ENCODE assay signal across 13 cellular contexts in genomic region chr12:22729898-22730443, GRCh38.
DNase-seq lines count a peak whose midpoint lies in the region; ATAC-seq, FAIRE-seq and TF ChIP-seq lines count a peak whose summit lies in the region.
"Had no signal": no experiment of that assay in that cellular context is flagged by ENCODE, and none has a peak within 500 bp of the region (broad histone marks: within the 10 kb centered on the region; RNA-seq: fewer than 3 reads in every experiment).

No MANE protein-coding gene starts in this region.

- in situ Hi-C loops in HepG2 (cut with HindIII; ENCODE audit: extremely low pct_ligation_motif_present, low pct_unique_long_range_greater_than_20kb) = no loop called here

- DNase-seq in SK-N-SH = no peak
- DNase-seq in caudate nucleus (lab: John Stamatoyannopoulos, UW) = no peak
- no peak for DNase-seq in HepG2 (ENCODE audit: low spot score)
- no peak for DNase-seq in upper lobe of left lung
- no peak for DNase-seq in NCI-H2171 treated with DMSO at 0.1 percent for 48 hours (lab: John Stamatoyannopoulos, UW)
- DNase-seq: hippocampal formation; NCI-H1048; stimulated activated CD4-positive, alpha-beta T cell treated with anti-CD3 and anti-CD28 coated beads, Interleukin-12 subunit alpha, Interleukin-12 subunit beta, amount 100 ng/mL, for 4 hours had no signal

- no peaks in the 10 kb centered on the region for H3K79me2 ChIP-seq in SK-N-SH (ENCODE audit: insufficient read depth)
- H3K79me2 ChIP-seq in HepG2 (ENCODE audit: insufficient read depth, low read length) = no peaks in the 10 kb centered on the region

- ATAC-seq in SK-N-SH treated with all-trans-retinoic acid at 6 μM for 48 hours (no peak), HepG2 (no peak), upper lobe of left lung (ENCODE audit: low FRiP score in 2 of 2) (peak; percentile 26 to 88), HG03097 (IDR thresholded peaks at IDR 0.05; ENCODE audit: low FRiP score, unreplicated experiment) (no peak), GM19455 (IDR thresholded peaks at IDR 0.05; ENCODE audit: unreplicated experiment) (no peak)

- H3K27ac ChIP-seq in SK-N-SH (ENCODE audit: low read depth in 2 of 2, low read length in 1 of 2) = peak overlapping the region in 1 of 2 experiments; percentile 27; a peak in 2 of 4 replicates
- peak overlapping the region; percentile 4 for H3K27ac ChIP-seq in caudate nucleus (ENCODE audit: low read depth, low read length)
- H3K27ac ChIP-seq in HepG2 (ENCODE audit: extremely low read length, insufficient read depth, low read length) = no peak overlapping the region
- H3K27ac ChIP-seq in upper lobe of left lung = peak overlapping the region in 3 of 4 donors; percentile 40 to 67 (median 54)
- H3K27ac ChIP-seq: 22Rv1 had no signal

- TF ChIP-seq RAD21 in SK-N-SH (IDR thresholded peaks at IDR 0.05; ENCODE audit: low read length) (no peak), HepG2 (CRISPR knock-in tag; IDR thresholded peaks at IDR 0.05) (no peak)

- H3K4me2 ChIP-seq in SK-N-SH = no peak overlapping the region
- H3K4me2 ChIP-seq in HepG2 (ENCODE audit: low read depth, low read length) = peak overlapping the region; percentile 2; the same call in 1 of the 2 replicates

- no peak for TF ChIP-seq POLR2A in HepG2 (IDR thresholded peaks at IDR 0.05; ENCODE audit: insufficient read depth in 1 of 2, low read depth in 2 of 2, low read length in 2 of 2)
- TF ChIP-seq POLR2A in upper lobe of left lung (IDR thresholded peaks at IDR 0.05) = no peak

- no peaks in the 10 kb centered on the region for H3K9me2 ChIP-seq in SK-N-SH

- H4K20me1 ChIP-seq in SK-N-SH (ENCODE audit: insufficient read depth) (no peaks in the 10 kb centered on the region), HepG2 (ENCODE audit: insufficient read depth, low read length) (no peaks in the 10 kb centered on the region)

- WGBS in SK-N-SH (ENCODE audit: low lambda C conversion rate) = 60% methylated on average over 3 of the region's 3 CpGs
- WGBS in HepG2 (ENCODE audit: low lambda C conversion rate) = 20% methylated on average over 3 of the region's 3 CpGs
- 59 to 66% methylated on average over 3 of the region's 3 CpGs for WGBS in upper lobe of left lung, 2 donors

- POLR2A ChIA-PET in SK-N-SH (lab: Yijun Ruan, JAX) (no interaction called here), HepG2 (lab: Yijun Ruan, JAX) (no interaction called here)

- CTCF ChIA-PET in SK-N-SH (lab: Yijun Ruan, JAX) = no interaction called here
- CTCF ChIA-PET in HepG2 (lab: Yijun Ruan, JAX; ENCODE audit: low intra/inter-chr PET ratio, low total read pairs) = no interaction called here

- H3K9me3 ChIP-seq in SK-N-SH = no peaks in the 10 kb centered on the region
- H3K9me3 ChIP-seq in HepG2 (ENCODE audit: low read length) = no peaks in the 10 kb centered on the region
- no peaks in the 10 kb centered on the region for H3K9me3 ChIP-seq in upper lobe of left lung

- TF ChIP-seq EP300 in SK-N-SH (IDR thresholded peaks at IDR 0.05; ENCODE audit: borderline replicate concordance in 1 of 2, low read depth in 1 of 2, low read length in 1 of 2) = no peak
- TF ChIP-seq EP300 in HepG2 (IDR thresholded peaks at IDR 0.05; ENCODE audit: low read depth in 2 of 2, low read length in 2 of 2) = no peak
- TF ChIP-seq EP300 in HepG2 (CRISPR knock-in tag; IDR thresholded peaks at IDR 0.05; ENCODE audit: borderline replicate concordance) = no peak
- TF ChIP-seq EP300 in upper lobe of left lung (IDR thresholded peaks at IDR 0.05) = no peak

- intact Hi-C loops in HepG2 (cut with micrococcal nuclease; ENCODE audit: unreplicated experiment) = no loop called here

- no peaks in the 10 kb centered on the region for H3K4me1 ChIP-seq in SK-N-SH (ENCODE audit: control insufficient read depth in 1 of 2, insufficient read depth in 2 of 2, low read depth in 1 of 2, low read length in 1 of 2)
- no peaks in the 10 kb centered on the region for H3K4me1 ChIP-seq in HepG2 (ENCODE audit: insufficient read depth, low read length)
- peaks cover 0 to 8% (median 0%) of the 10 kb centered on the region in 4 donors for H3K4me1 ChIP-seq in upper lobe of left lung

- H3K27me3 ChIP-seq in SK-N-SH (ENCODE audit: insufficient read depth) = no peaks in the 10 kb centered on the region
- H3K27me3 ChIP-seq in HepG2 (ENCODE audit: control insufficient read depth in 1 of 2, insufficient read depth in 2 of 2, low read length in 2 of 2) = no peaks in the 10 kb centered on the region; a peak in 1 of 5 replicates
- H3K27me3 ChIP-seq in upper lobe of left lung = no peaks in the 10 kb centered on the region

- no peak for TF ChIP-seq CTCF in SK-N-SH (IDR thresholded peaks at IDR 0.05)
- no peak for TF ChIP-seq CTCF in HepG2 (CRISPR knock-in tag; IDR thresholded peaks at IDR 0.05)
- no peak for TF ChIP-seq CTCF in upper lobe of left lung (IDR thresholded peaks at IDR 0.05)

- H3K9ac ChIP-seq in SK-N-SH = no peak overlapping the region
- no peak overlapping the region for H3K9ac ChIP-seq in HepG2 (ENCODE audit: insufficient read depth, low read depth, low read length)

- BruUV-seq in HepG2 (replicated peaks; lab: Mats Ljungman, UMichigan) = no TSS peak

- H3K4me3 ChIP-seq in SK-N-SH (ENCODE audit: low read depth in 2 of 2, low read length in 1 of 2) (no peak overlapping the region), HepG2 (replicated peaks in 1 of 3; ENCODE audit: insufficient read depth in 1 of 3, low read depth in 2 of 3, low read length in 3 of 3) (no peak overlapping the region), upper lobe of left lung (no peak overlapping the region)

- no peak for FAIRE-seq in HepG2 (lab: Jason Lieb, UNC)
- FAIRE-seq: GM18507 had no signal

- H2AFZ ChIP-seq in SK-N-SH (ENCODE audit: low read depth) (peak overlapping the region; percentile 64), HepG2 (ENCODE audit: low read length) (no peak overlapping the region)

- no peaks in the 10 kb centered on the region for H3F3A ChIP-seq in SK-N-SH (replicated peaks; ENCODE audit: insufficient read depth)

- no peaks in the 10 kb centered on the region for H3K36me3 ChIP-seq in SK-N-SH (replicated peaks in 1 of 2; ENCODE audit: control insufficient read depth in 1 of 2, insufficient read depth in 2 of 2, low read length in 1 of 2)
- H3K36me3 ChIP-seq in HepG2 (replicated peaks in 1 of 2; ENCODE audit: control insufficient read depth in 1 of 2, insufficient read depth in 2 of 2, low read length in 2 of 2) = no peaks in the 10 kb centered on the region
- no peaks in the 10 kb centered on the region for H3K36me3 ChIP-seq in upper lobe of left lung

TF ChIP-seq in SK-N-SH, 30 proteins besides CTCF, POLR2A, EP300 and RAD21 (continues in another document):
- TF ChIP-seq GATA2 (CRISPR knock-in tag; IDR thresholded peaks at IDR 0.05) = no peak
- no peak for TF ChIP-seq ZBTB33 (IDR thresholded peaks at IDR 0.05; ENCODE audit: borderline replicate concordance, low read depth)
- no peak for TF ChIP-seq FOXM1 (IDR thresholded peaks at IDR 0.05; ENCODE audit: low read depth)

TF ChIP-seq in SK-N-SH treated with all-trans-retinoic acid at 6 μM for 48 hours, 23 proteins besides CTCF, POLR2A, EP300 and RAD21 (continues in another document):
- TF ChIP-seq TCF4 (CRISPR knock-in tag; IDR thresholded peaks at IDR 0.05; ENCODE audit: borderline replicate concordance) = no peak
- no peak for TF ChIP-seq TSHZ2 (CRISPR knock-in tag; IDR thresholded peaks at IDR 0.05)
- no peak for TF ChIP-seq ZNF8 (CRISPR knock-in tag; IDR thresholded peaks at IDR 0.05)

TF ChIP-seq in HepG2, 621 proteins besides CTCF, POLR2A, EP300 and RAD21:
- TF ChIP-seq ZNF446 (CRISPR knock-in tag; IDR thresholded peaks at IDR 0.05) (no peak), RARA (CRISPR knock-in tag; IDR thresholded peaks at IDR 0.05) (no peak), ATF7 (IDR thresholded peaks at IDR 0.05) (no peak), ATF7 (CRISPR knock-in tag; IDR thresholded peaks at IDR 0.05) (no peak), ZKSCAN8 (CRISPR knock-in tag; IDR thresholded peaks at IDR 0.05; ENCODE audit: borderline replicate concordance) (no peak), SNRNP70 (IDR thresholded peaks at IDR 0.05; ENCODE audit: low read depth, low read length) (no peak), ZNF766 (CRISPR knock-in tag; IDR thresholded peaks at IDR 0.05; ENCODE audit: borderline replicate concordance) (no peak), TOE1 (CRISPR knock-in tag; IDR thresholded peaks at IDR 0.05) (no peak), PAWR (CRISPR knock-in tag; IDR thresholded peaks at IDR 0.05; ENCODE audit: borderline replicate concordance) (no peak), SETDB1 (CRISPR knock-in tag; IDR thresholded peaks at IDR 0.05; ENCODE audit: borderline replicate concordance) (no peak), SMC3 (IDR thresholded peaks at IDR 0.05; ENCODE audit: low read length) (no peak)
- TF ChIP-seq, protein P1, sequence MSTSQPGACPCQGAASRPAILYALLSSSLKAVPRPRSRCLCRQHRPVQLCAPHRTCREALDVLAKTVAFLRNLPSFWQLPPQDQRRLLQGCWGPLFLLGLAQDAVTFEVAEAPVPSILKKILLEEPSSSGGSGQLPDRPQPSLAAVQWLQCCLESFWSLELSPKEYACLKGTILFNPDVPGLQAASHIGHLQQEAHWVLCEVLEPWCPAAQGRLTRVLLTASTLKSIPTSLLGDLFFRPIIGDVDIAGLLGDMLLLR (CRISPR knock-in tag; IDR thresholded peaks at IDR 0.05) = no peak
- TF ChIP-seq, protein P2, sequence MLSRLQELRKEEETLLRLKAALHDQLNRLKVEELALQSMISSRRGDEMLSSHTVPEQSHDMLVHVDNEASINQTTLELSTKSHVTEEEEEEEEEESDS (CRISPR knock-in tag; IDR thresholded peaks at IDR 0.05; ENCODE audit: borderline replicate concordance) = no peak

Comparison
In these comparisons a context has a peak if more than half of its experiments do, and no peak if none do; other contexts are left out.
1. ATAC-seq: peak in upper lobe of left lung (2 of 2); none in SK-N-SH treated with all-trans-retinoic acid at 6 μM for 48 hours (single experiment), HepG2 (single experiment), HG03097 (single experiment) and GM19455 (single experiment).